30 cellular contexts compared by ENCODE assay signal in the genomic region with DNA sequence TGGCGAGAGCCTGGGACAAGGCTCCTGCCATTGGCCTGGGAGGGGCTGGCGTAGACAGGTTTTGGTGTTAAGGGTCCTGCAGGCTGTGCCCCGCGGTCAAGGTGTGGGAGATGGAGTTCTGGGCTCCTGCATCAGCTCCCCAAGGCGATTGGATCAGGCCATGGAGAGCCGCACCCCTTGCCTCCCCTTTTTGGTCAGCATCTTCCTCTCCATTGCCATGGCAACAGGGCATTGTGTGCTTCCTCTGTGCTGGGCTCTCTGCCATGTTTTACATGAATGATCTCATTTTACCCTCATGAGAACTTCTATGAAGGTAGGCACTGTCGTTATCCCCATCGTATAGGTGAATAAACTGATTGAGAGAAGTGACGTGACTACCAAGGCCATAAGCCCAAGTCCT.
DNase-seq lines count a peak whose midpoint lies in the region; ATAC-seq lines count a peak whose summit lies in the region.
"Had no signal": no experiment of that assay in that cellular context is flagged by ENCODE, and none has a peak within 500 bp of the region (broad histone marks: within the 10 kb centered on the region; RNA-seq: fewer than 3 reads in every experiment).

No MANE protein-coding gene starts in this region.

- H3K9me2 ChIP-seq in Karpas-422 (replicated peaks; ENCODE audit: insufficient read depth, low read length) = no peaks in the 10 kb centered on the region

- no peaks in the 10 kb centered on the region for H3K9me3 ChIP-seq in Karpas-422 (ENCODE audit: low read length)
- H3K9me3 ChIP-seq: heart left ventricle, left ventricle myocardium inferior, prostate gland, stomach, tibial artery had no signal

- H3K4me2 ChIP-seq in Karpas-422 (ENCODE audit: low read depth, low read length, poor library complexity, severe bottlenecking) = no peak overlapping the region

- H3K4me1 Mint-ChIP-seq in activated CD8-positive, alpha-beta memory T cell treated with anti-CD3 and anti-CD28 coated beads, Interleukin-2, amount 10 ng/mL, durations not matched to agents 7 days and 5 days = no peaks in the 10 kb centered on the region

- H3K9me3 Mint-ChIP-seq in activated CD8-positive, alpha-beta memory T cell treated with anti-CD3 and anti-CD28 coated beads, Interleukin-2, amount 10 ng/mL, durations not matched to agents 7 days and 5 days (ENCODE audit: low read depth) = no peaks in the 10 kb centered on the region
- H3K9me3 Mint-ChIP-seq: activated T-cell treated with anti-CD3 and anti-CD28 coated beads, Interleukin-2, amount 50 U/mL, for 72 hours; dendritic cell treated with granulocyte-macrophage colony-stimulating factor and Interleukin-4, amounts not matched to agents 40 ng/mL and 50 ng/mL, for 4 days; endodermal cell had no signal

- CTCF ChIA-PET in activated CD8-positive, alpha-beta memory T cell treated with anti-CD3 and anti-CD28 coated beads, Interleukin-2, amount 10 ng/mL, durations not matched to agents 7 days and 5 days (lab: Charles Lee) = no interaction called here

- no peak overlapping the region for H2AFZ ChIP-seq in Karpas-422 (ENCODE audit: low read length)

- H3K79me2 ChIP-seq in Karpas-422 (ENCODE audit: low read length) = no peaks in the 10 kb centered on the region

- peaks cover 5% of the 10 kb centered on the region for H4K20me1 ChIP-seq in Karpas-422 (ENCODE audit: insufficient read depth, low read depth, low read length)

- H3K27me3 Mint-ChIP-seq in activated CD8-positive, alpha-beta memory T cell treated with anti-CD3 and anti-CD28 coated beads, Interleukin-2, amount 10 ng/mL, durations not matched to agents 7 days and 5 days = no peaks in the 10 kb centered on the region

- H3K4me1 ChIP-seq in Karpas-422 (ENCODE audit: low read length) = peaks cover 31% of the 10 kb centered on the region
- H3K4me1 ChIP-seq: prostate gland, stomach, tibial artery had no signal

- H3K4me3 ChIP-seq in Karpas-422 (ENCODE audit: low read length) = no peak overlapping the region
- H3K4me3 ChIP-seq: heart left ventricle, left ventricle myocardium inferior, prostate gland, SK-N-MC, stomach, tibial artery had no signal

- H3K36me3 ChIP-seq in Karpas-422 (ENCODE audit: insufficient read depth, low read length) = no peaks in the 10 kb centered on the region
- H3K36me3 ChIP-seq: heart left ventricle, left ventricle myocardium inferior, prostate gland, stomach, tibial artery had no signal

- no peak overlapping the region for H3K27ac ChIP-seq in Karpas-422 (ENCODE audit: low read length)
- H3K27ac ChIP-seq: heart left ventricle, left ventricle myocardium inferior, prostate gland, RWPE1, SK-N-MC, stomach, tibial artery had no signal

- ATAC-seq in GM19395 (IDR thresholded peaks at IDR 0.05; ENCODE audit: unreplicated experiment) = no peak
- ATAC-seq in activated CD8-positive, alpha-beta memory T cell treated with anti-CD3 and anti-CD28 coated beads, Interleukin-2, amount 10 ng/mL, durations not matched to agents 7 days and 5 days = no peak
- ATAC-seq: activated T-cell treated with anti-CD3 and anti-CD28 coated beads, Interleukin-2, amount 50 U/mL, for 72 hours; HCT116; heart left ventricle; sciatic nerve had no signal

- no peak overlapping the region for H3K27ac Mint-ChIP-seq in activated CD8-positive, alpha-beta memory T cell treated with anti-CD3 and anti-CD28 coated beads, Interleukin-2, amount 10 ng/mL, durations not matched to agents 7 days and 5 days
- H3K27ac Mint-ChIP-seq: activated T-cell treated with anti-CD3 and anti-CD28 coated beads, Interleukin-2, amount 50 U/mL, for 72 hours; dendritic cell treated with granulocyte-macrophage colony-stimulating factor and Interleukin-4, amounts not matched to agents 40 ng/mL and 50 ng/mL, for 4 days; endodermal cell had no signal

- intact Hi-C loops in posterior cingulate gyrus (cut with DNase I) = no loop called here

- DNase-seq in NCI-H748 (lab: John Stamatoyannopoulos, UW; ENCODE audit: unreplicated experiment) (peak; percentile 87), NCI-H748 treated with DMSO at 0.1 percent for 48 hours (lab: John Stamatoyannopoulos, UW) (no peak), Karpas-422 (peak; percentile 45), cerebellar cortex (ENCODE audit: low spot score) (peak; percentile 41), posterior cingulate gyrus (peak in 8 of 10 donors; percentile 18 to 89 (median 49))
- DNase-seq in activated CD8-positive, alpha-beta memory T cell treated with anti-CD3 and anti-CD28 coated beads, Interleukin-2, amount 10 ng/mL, durations not matched to agents 7 days and 5 days = no peak
- no peak for DNase-seq in activated CD4-positive, alpha-beta T cell treated with anti-CD3 and anti-CD28 coated beads for 4 hours
- DNase-seq: ACHN; activated CD4-positive, alpha-beta T cell treated with anti-CD3 and anti-CD28 coated beads, Interleukin-2, amount 50 U/mL, for 4 hours; activated CD4-positive, CD25-positive, alpha-beta regulatory T cell; activated naive CD4-positive, alpha-beta T cell treated with Interleukin-2 at 50 U/mL for 16 hours; activated T-cell treated with anti-CD3 and anti-CD28 coated beads, Interleukin-2, amount 50 U/mL, for 72 hours; central memory CD4-positive, alpha-beta T cell; DMS79; endodermal cell; GF-D8; heart left ventricle; left ventricle myocardium inferior; NCI-H1930; stimulated activated CD4-positive, alpha-beta T cell treated with anti-CD3 and anti-CD28 coated beads, Interleukin-12 subunit alpha, Interleukin-12 subunit beta, amount 100 ng/mL, for 4 hours; stimulated activated CD4-positive, alpha-beta T cell treated with anti-CD3 and anti-CD28 coated beads, Interleukin-4, amount 100 ng/mL, for 1 hour; stomach; tibial artery had no signal

- no peaks in the 10 kb centered on the region for H3K27me3 ChIP-seq in Karpas-422 (ENCODE audit: low read length)
- H3K27me3 ChIP-seq: heart left ventricle, tibial artery had no signal

- H3K36me3 Mint-ChIP-seq in activated CD8-positive, alpha-beta memory T cell treated with anti-CD3 and anti-CD28 coated beads, Interleukin-2, amount 10 ng/mL, durations not matched to agents 7 days and 5 days = no peaks in the 10 kb centered on the region

- no peak overlapping the region for H3K9ac ChIP-seq in Karpas-422 (ENCODE audit: low read length)

- H3K4me3 Mint-ChIP-seq in activated CD8-positive, alpha-beta memory T cell treated with anti-CD3 and anti-CD28 coated beads, Interleukin-2, amount 10 ng/mL, durations not matched to agents 7 days and 5 days = no peak overlapping the region
- H3K4me3 Mint-ChIP-seq: activated T-cell treated with anti-CD3 and anti-CD28 coated beads, Interleukin-2, amount 50 U/mL, for 72 hours; dendritic cell treated with granulocyte-macrophage colony-stimulating factor and Interleukin-4, amounts not matched to agents 40 ng/mL and 50 ng/mL, for 4 days; endodermal cell had no signal

Comparison
In these comparisons a context has a peak if more than half of its experiments do, and no peak if none do; other contexts are left out.
1. DNase-seq: peak in NCI-H748 (single experiment), Karpas-422 (single experiment), cerebellar cortex (single experiment) and posterior cingulate gyrus (8 of 10); none in NCI-H748 treated with DMSO at 0.1 percent for 48 hours (single experiment), activated CD8-positive, alpha-beta memory T cell treated with anti-CD3 and anti-CD28 coated beads, Interleukin-2, amount 10 ng/mL, durations not matched to agents 7 days and 5 days (single experiment) and activated CD4-positive, alpha-beta T cell treated with anti-CD3 and anti-CD28 coated beads for 4 hours (0 of 2).